In the genomic region with DNA sequence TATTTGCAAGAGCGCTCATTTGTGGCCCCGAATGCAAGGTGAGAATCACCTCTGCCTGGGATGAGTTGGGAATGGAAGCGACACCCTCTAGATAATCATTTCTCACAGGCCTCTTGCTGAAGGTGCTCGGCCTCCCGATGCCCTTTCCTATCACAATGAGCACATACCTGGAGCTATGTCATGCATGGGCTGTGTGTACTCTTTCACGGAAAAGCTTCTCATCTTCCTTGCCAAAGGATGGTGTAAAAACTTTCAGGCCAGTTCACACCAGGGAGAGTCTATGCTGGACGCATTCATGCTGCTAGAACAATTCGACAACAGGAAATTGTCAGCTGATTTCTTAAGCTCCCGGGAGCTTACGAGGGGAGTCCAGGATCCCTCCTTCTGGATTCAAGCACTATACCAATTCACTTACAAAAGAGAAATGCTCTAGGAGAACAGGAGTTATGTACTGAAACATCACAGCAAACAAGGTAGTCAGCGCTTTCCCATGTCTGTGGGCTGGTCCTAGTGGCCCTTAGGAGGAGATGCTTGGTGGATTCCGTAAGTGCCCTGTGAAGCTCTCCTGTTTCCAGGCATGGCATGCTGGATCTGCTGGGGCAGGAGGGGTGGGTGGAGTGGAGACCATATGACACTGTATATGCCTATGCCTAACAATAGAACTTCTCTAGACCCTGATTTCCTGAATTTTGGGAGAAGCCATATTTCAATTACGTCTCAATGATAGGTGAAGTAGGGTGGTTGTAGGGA, we compare ENCODE assay signal across 19 cellular contexts. TPM values are rescaled to one million over a fixed set of nuclear protein-coding genes. Genes with fewer than 3 reads are reported as not detected.
"Had no signal": no experiment of that assay in that cellular context is flagged by ENCODE, and none has a peak within 500 bp of the region (broad histone marks: within the 10 kb centered on the region; RNA-seq: fewer than 3 reads in every experiment).

No MANE protein-coding gene starts in this region.

- H3K4me3 ChIP-seq: coronary artery, psoas muscle, right atrium auricular region, thoracic aorta had no signal

- H3K27ac ChIP-seq: coronary artery, psoas muscle, right atrium auricular region, thoracic aorta had no signal

- H3K9me3 ChIP-seq: psoas muscle, right atrium auricular region, stomach, thoracic aorta had no signal

- H3K27ac Mint-ChIP-seq: naive B cell, nephron, type B pancreatic cell had no signal

- H3K4me1 Mint-ChIP-seq: naive B cell had no signal

- H3K36me3 ChIP-seq: right atrium auricular region, stomach, thoracic aorta had no signal

- H3K4me3 Mint-ChIP-seq: nephron, type B pancreatic cell had no signal

- DNase-seq: effector CD4-positive, alpha-beta T cell; islet precursor cell; left colon; mesendoderm; naive B cell; psoas muscle; small intestine; stimulated activated CD4-positive, alpha-beta T cell treated with anti-CD3 and anti-CD28 coated beads, Interleukin-12 subunit alpha, Interleukin-12 subunit beta, amount 100 ng/mL, for 4 hours; stimulated activated naive CD4-positive, alpha-beta T cell; stomach; substantia nigra had no signal

- H3K9me3 Mint-ChIP-seq: nephron, type B pancreatic cell had no signal

- H3K4me1 ChIP-seq: psoas muscle, right atrium auricular region had no signal

- H3K27me3 ChIP-seq: right atrium auricular region had no signal

- H3K36me3 Mint-ChIP-seq: naive B cell, type B pancreatic cell had no signal

- ATAC-seq: esophagus mucosa, psoas muscle had no signal

RNA-seq across cellular contexts. Expression of a gene that starts 53.1 kb away (rescaled TPM):
- total RNA-seq: dermis microvascular lymphatic vessel endothelial cell, lung microvascular endothelial cell had no signal
